ENCODE assay signal across 8 cellular contexts in the genomic region with DNA sequence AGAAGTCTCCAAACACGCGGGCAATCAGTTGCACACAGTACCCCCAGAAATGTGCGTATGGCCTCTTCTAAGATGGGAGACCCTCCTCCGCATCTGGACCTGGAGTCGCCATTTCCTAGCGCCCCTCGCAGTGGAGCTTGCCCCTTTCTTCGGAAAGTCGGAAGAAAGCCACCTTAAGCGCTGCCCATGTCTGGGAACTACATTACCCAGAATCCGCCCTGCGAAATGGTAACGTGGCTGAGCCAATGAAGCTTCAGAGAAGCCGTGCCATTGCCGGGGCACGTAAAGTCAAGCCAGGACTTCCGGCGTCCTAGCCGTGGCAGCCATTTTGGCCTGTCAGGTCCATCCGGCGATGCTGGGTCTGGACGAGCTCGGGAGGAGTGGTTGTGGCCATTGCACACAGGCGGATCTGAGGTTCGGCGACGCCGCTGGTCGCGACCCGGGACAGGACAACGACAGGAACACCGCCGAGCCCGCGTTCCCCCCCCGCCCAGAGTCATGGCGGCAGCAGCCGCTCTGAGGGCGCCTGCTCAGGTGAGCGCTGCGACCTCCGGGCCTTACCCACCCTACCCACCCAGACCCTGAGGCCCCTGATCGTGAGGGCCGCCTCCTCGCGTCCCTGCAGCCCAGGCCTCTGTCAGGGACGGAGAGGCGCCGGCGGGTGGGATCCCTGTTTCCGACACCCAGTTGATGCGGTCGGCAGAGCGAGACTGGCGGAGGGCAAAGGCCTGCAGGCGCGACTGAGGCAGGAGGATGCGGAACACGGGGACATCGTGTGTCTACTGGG. TPM values are rescaled to one million over a fixed set of nuclear protein-coding genes. Genes with fewer than 3 reads are reported as not detected.
DNase-seq lines count a peak whose midpoint lies in the region; TF ChIP-seq lines count a peak whose summit lies in the region.

Gene ZNF586 (plus strand): TSS at position 332 of the 787 bp plus-strand sequence. CDS start 167 bp downstream, at position 499.

- H3K27ac ChIP-seq in SK-N-SH (ENCODE audit: low read depth in 2 of 2, low read length in 1 of 2) (no peak within 1 kb of the TSS), suprapubic skin (peak within 1 kb of the TSS; percentile 77)

- H3K9me3 Mint-ChIP-seq in activated naive CD4-positive, alpha-beta T cell treated with anti-CD3 and anti-CD28 coated beads, Interleukin-2, amount 10 ng/mL, durations not matched to agents 7 days and 5 days, result peaks cover 52% of the 10 kb centered on the region

- no peaks in the 10 kb centered on the region for H3K9me2 ChIP-seq in SK-N-SH

- no peak for TF ChIP-seq EP300 in SK-N-SH (IDR thresholded peaks at IDR 0.05; ENCODE audit: borderline replicate concordance in 1 of 2, low read depth in 1 of 2, low read length in 1 of 2)
- TF ChIP-seq EP300 in suprapubic skin (IDR thresholded peaks at IDR 0.05), result no peak

- peaks cover 39% of the 10 kb centered on the region for H3K4me1 Mint-ChIP-seq in activated naive CD4-positive, alpha-beta T cell treated with anti-CD3 and anti-CD28 coated beads, Interleukin-2, amount 10 ng/mL, durations not matched to agents 7 days and 5 days

- no peaks in the 10 kb centered on the region for H4K20me1 ChIP-seq in SK-N-SH (ENCODE audit: insufficient read depth)

- H3K4me3 ChIP-seq in SK-N-SH (ENCODE audit: low read depth in 2 of 2, low read length in 1 of 2) (peak within 1 kb of the TSS; percentile 54 to 56), suprapubic skin (peak within 1 kb of the TSS; percentile 61)

- no peaks in the 10 kb centered on the region for H3K27me3 Mint-ChIP-seq in activated naive CD4-positive, alpha-beta T cell treated with anti-CD3 and anti-CD28 coated beads, Interleukin-2, amount 10 ng/mL, durations not matched to agents 7 days and 5 days

- H3K36me3 ChIP-seq in SK-N-SH (replicated peaks in 1 of 2; ENCODE audit: control insufficient read depth in 1 of 2, insufficient read depth in 2 of 2, low read length in 1 of 2), result peaks cover 4 to 9% of the 10 kb centered on the region in 2 experiments
- peaks cover 19% of the 10 kb centered on the region for H3K36me3 ChIP-seq in suprapubic skin

- no peaks in the 10 kb centered on the region for H3K27me3 ChIP-seq in SK-N-SH (ENCODE audit: insufficient read depth)
- no peaks in the 10 kb centered on the region for H3K27me3 ChIP-seq in suprapubic skin

- no peaks in the 10 kb centered on the region for H3K4me1 ChIP-seq in SK-N-SH (ENCODE audit: control insufficient read depth in 1 of 2, insufficient read depth in 2 of 2, low read depth in 1 of 2, low read length in 1 of 2)
- H3K4me1 ChIP-seq in suprapubic skin, result peaks cover 17% of the 10 kb centered on the region

- peak within 1 kb of the TSS; percentile 96 for H3K27ac Mint-ChIP-seq in activated naive CD4-positive, alpha-beta T cell treated with anti-CD3 and anti-CD28 coated beads, Interleukin-2, amount 10 ng/mL, durations not matched to agents 7 days and 5 days

- peak within 1 kb of the TSS; percentile 66 for H3K4me2 ChIP-seq in SK-N-SH

- POLR2A ChIA-PET in SK-N-SH (lab: Yijun Ruan, JAX), result no interaction called here

- no peaks in the 10 kb centered on the region for H3K9me3 ChIP-seq in SK-N-SH
- peaks cover 5% of the 10 kb centered on the region for H3K9me3 ChIP-seq in suprapubic skin

- peak within 1 kb of the TSS; percentile 95 for H3K4me3 Mint-ChIP-seq in activated naive CD4-positive, alpha-beta T cell treated with anti-CD3 and anti-CD28 coated beads, Interleukin-2, amount 10 ng/mL, durations not matched to agents 7 days and 5 days

- 0 out of 2 replicates have a peak within 1 kb of the TSS, but pooled peaks have one; percentile 29 for H2AFZ ChIP-seq in SK-N-SH (ENCODE audit: low read depth)

- no peak for TF ChIP-seq CTCF in SK-N-SH (IDR thresholded peaks at IDR 0.05)
- no peak for TF ChIP-seq CTCF in suprapubic skin (IDR thresholded peaks at IDR 0.05)

- TF ChIP-seq RAD21 in SK-N-SH (IDR thresholded peaks at IDR 0.05; ENCODE audit: low read length), result no peak

- H3K9ac ChIP-seq in SK-N-SH, result no peak within 1 kb of the TSS

- peaks cover 3% of the 10 kb centered on the region for H3F3A ChIP-seq in SK-N-SH (replicated peaks; ENCODE audit: insufficient read depth)

- WGBS in SK-N-SH (ENCODE audit: low lambda C conversion rate), result 53% methylated on average over 38 of the region's 61 CpGs
- WGBS in suprapubic skin, result 7% methylated on average over 36 of the region's 61 CpGs

- CTCF ChIA-PET in SK-N-SH (lab: Yijun Ruan, JAX), result no interaction called here
- CTCF ChIA-PET in activated naive CD4-positive, alpha-beta T cell treated with anti-CD3 and anti-CD28 coated beads, Interleukin-2, amount 10 ng/mL, durations not matched to agents 7 days and 5 days (lab: Charles Lee), result interaction anchor here (0.6 kb wide), 1 partner anchor 122 kb away, joined by 3 read pairs; no protein-coding TSS in a partner anchor

- peaks cover 39% of the 10 kb centered on the region for H3K79me2 ChIP-seq in SK-N-SH (ENCODE audit: insufficient read depth)

- peaks cover 60% of the 10 kb centered on the region for H3K36me3 Mint-ChIP-seq in activated naive CD4-positive, alpha-beta T cell treated with anti-CD3 and anti-CD28 coated beads, Interleukin-2, amount 10 ng/mL, durations not matched to agents 7 days and 5 days

- DNase-seq in EL, result peak; percentile 92
- peak; percentile 47 for DNase-seq in GOT3 (lab: John Stamatoyannopoulos, UW)
- DNase-seq in LoVo (ENCODE audit: low spot score), result peak; percentile 89
- peak; percentile 87 for DNase-seq in SK-N-SH
- DNase-seq in activated naive CD4-positive, alpha-beta T cell treated with anti-CD3 and anti-CD28 coated beads, Interleukin-2, amount 10 ng/mL, durations not matched to agents 7 days and 5 days, result peak; percentile 94
- peak; percentile 92 for DNase-seq in globus pallidus (ENCODE audit: low spot score)
- peak; percentile 93 for DNase-seq in occipital lobe (lab: John Stamatoyannopoulos, UW)
- DNase-seq in suprapubic skin (ENCODE audit: low spot score in 2 of 2), result peak; percentile 91 to 94

- peak in 1 of 2 donors; percentile 47 for TF ChIP-seq POLR2A in suprapubic skin (IDR thresholded peaks at IDR 0.05)

TF ChIP-seq in SK-N-SH, 30 proteins besides CTCF, POLR2A, EP300 and RAD21:
- TF ChIP-seq, protein P1, sequence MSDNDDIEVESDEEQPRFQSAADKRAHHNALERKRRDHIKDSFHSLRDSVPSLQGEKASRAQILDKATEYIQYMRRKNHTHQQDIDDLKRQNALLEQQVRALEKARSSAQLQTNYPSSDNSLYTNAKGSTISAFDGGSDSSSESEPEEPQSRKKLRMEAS (IDR thresholded peaks at IDR 0.05; ENCODE audit: low read depth), result peak; percentile 55; the same call in 1 of the 2 replicates
- no peak for TF ChIP-seq TEAD4 (IDR thresholded peaks at IDR 0.05; ENCODE audit: borderline replicate concordance, insufficient read depth)
- TF ChIP-seq ELF1 (IDR thresholded peaks at IDR 0.05), result peak; percentile 69
- no peak for TF ChIP-seq FOSL2 (IDR thresholded peaks at IDR 0.05; ENCODE audit: borderline replicate concordance, low read depth)
- TF ChIP-seq USF2 (IDR thresholded peaks at IDR 0.05; ENCODE audit: borderline replicate concordance, low read depth, low read length), result no peak
- no peak for TF ChIP-seq RFX5 (IDR thresholded peaks at IDR 0.05; ENCODE audit: low read length)
- peak; percentile 90 for TF ChIP-seq YY1 (IDR thresholded peaks at IDR 0.05; ENCODE audit: low read depth)
- peak; percentile 78 for TF ChIP-seq CHD2 (IDR thresholded peaks at IDR 0.05; ENCODE audit: low read length, partially characterized antibody)
- peak; percentile 61; the same call in 1 of the 2 replicates for TF ChIP-seq POLR2AphosphoS5 (IDR thresholded peaks at IDR 0.05; ENCODE audit: low read depth, low read length)
- peak; percentile 85 for TF ChIP-seq GABPA (IDR thresholded peaks at IDR 0.05; ENCODE audit: low read depth)
- peak; percentile 50 for TF ChIP-seq MXI1 (IDR thresholded peaks at IDR 0.05; ENCODE audit: low read depth, low read length)
- TF ChIP-seq ZBTB33 (IDR thresholded peaks at IDR 0.05; ENCODE audit: borderline replicate concordance, low read depth), result no peak
- TF ChIP-seq RXRA (IDR thresholded peaks at IDR 0.05; ENCODE audit: borderline replicate concordance, low read depth), result no peak
TF ChIP-seq in SK-N-SH: peak in this region for 7.

RNA-seq across cellular contexts. Expression of gene ZNF586, which starts in this region (rescaled TPM):
- 3.5 and 3.7 TPM in 2 replicates for polyA plus RNA-seq in SK-N-SH (2012; rRNA removed)
- 3.4 and 4.2 TPM in 2 replicates for polyA plus RNA-seq in SK-N-SH (2012; cell fraction: cytosol; rRNA removed)
- polyA plus RNA-seq in SK-N-SH (2012; cell fraction: nucleus; rRNA removed), result 7.5 and 8.2 TPM in 2 replicates
- total RNA-seq in occipital lobe (69.7 TPM), suprapubic skin (10 to 100 TPM; 20.6 to 47.4 (median 26.8) TPM)
